In the genomic region with DNA sequence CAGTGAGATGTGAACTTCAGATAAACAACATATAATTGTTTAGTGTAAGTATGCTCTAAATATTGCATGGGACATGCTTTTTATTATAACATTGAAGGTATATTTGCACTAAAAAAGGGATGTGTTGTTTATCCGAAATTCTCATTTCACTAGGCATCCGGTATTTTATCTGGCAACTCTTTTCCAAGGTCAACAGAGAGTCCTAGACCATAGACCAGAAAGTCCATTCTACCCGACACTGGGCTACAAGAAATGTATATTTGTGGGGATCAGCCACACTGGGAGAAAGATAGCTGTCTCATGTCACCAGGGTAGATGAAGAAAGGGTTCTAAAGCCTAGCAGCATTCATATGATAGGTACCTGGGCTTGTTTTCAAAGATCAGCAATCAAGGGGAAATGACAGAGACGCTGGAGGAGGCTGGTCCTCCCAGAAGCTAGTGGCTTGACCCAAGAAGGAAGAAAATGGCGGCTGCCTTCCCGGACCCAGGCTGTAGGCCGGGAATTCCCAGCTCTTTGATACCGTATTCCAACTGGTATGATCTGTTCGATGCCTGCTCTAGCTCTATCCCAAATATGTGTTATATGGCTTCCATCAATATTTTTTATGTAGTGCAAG, we compare ENCODE assay signal across 11 cellular contexts.
DNase-seq lines count a peak whose midpoint lies in the region; ATAC-seq and TF ChIP-seq lines count a peak whose summit lies in the region.
"Had no signal": no experiment of that assay in that cellular context is flagged by ENCODE, and none has a peak within 500 bp of the region (broad histone marks: within the 10 kb centered on the region; RNA-seq: fewer than 3 reads in every experiment).

No MANE protein-coding gene starts in this region.

- no peak overlapping the region for H3K4me3 ChIP-seq in cardiac muscle cell
- H3K4me3 ChIP-seq in heart left ventricle: no peak overlapping the region

- H3K27ac Mint-ChIP-seq in activated T-helper 1 cell treated with anti-CD3 and anti-CD28 coated beads, Interleukin-12 subunit alpha, Interleukin-12 subunit beta, Interleukin-2, Interleukin-4 antibody, amounts not matched to agents 30 ng/mL and 10 ng/mL and 1 ng/mL, durations not matched to agents 14 hours and 24 hours and 36 hours: peak overlapping the region; percentile 100
- H3K27ac Mint-ChIP-seq in mesothelial cell of epicardium: peak overlapping the region; percentile 88

- peaks cover 4% of the 10 kb centered on the region for H3K9me3 Mint-ChIP-seq in activated T-helper 1 cell treated with anti-CD3 and anti-CD28 coated beads, Interleukin-12 subunit alpha, Interleukin-12 subunit beta, Interleukin-2, Interleukin-4 antibody, amounts not matched to agents 30 ng/mL and 10 ng/mL and 1 ng/mL, durations not matched to agents 14 hours and 24 hours and 36 hours
- H3K9me3 Mint-ChIP-seq in mesothelial cell of epicardium: peaks cover 3% of the 10 kb centered on the region

- 89 to 98% (median 97%) methylated on average over 9 of the region's 9 CpGs for WGBS in heart left ventricle, 4 donors

- no peaks in the 10 kb centered on the region for H3K27me3 ChIP-seq in cardiac muscle cell
- no peaks in the 10 kb centered on the region for H3K27me3 ChIP-seq in heart left ventricle

- TF ChIP-seq CTCF in cardiac muscle cell (IDR thresholded peaks at IDR 0.05; ENCODE audit: low read depth, low read length): no peak
- no peak for TF ChIP-seq CTCF in heart left ventricle (IDR thresholded peaks at IDR 0.05)
- no peak for TF ChIP-seq CTCF in mesothelial cell of epicardium (IDR thresholded peaks at IDR 0.05; ENCODE audit: unreplicated experiment)

- H3K9me3 ChIP-seq in cardiac muscle cell (ENCODE audit: low read depth) (no peaks in the 10 kb centered on the region), heart left ventricle (no peaks in the 10 kb centered on the region)

- no peaks in the 10 kb centered on the region for H3K27me3 Mint-ChIP-seq in activated T-helper 1 cell treated with anti-CD3 and anti-CD28 coated beads, Interleukin-12 subunit alpha, Interleukin-12 subunit beta, Interleukin-2, Interleukin-4 antibody, amounts not matched to agents 30 ng/mL and 10 ng/mL and 1 ng/mL, durations not matched to agents 14 hours and 24 hours and 36 hours (ENCODE audit: insufficient read depth)
- no peaks in the 10 kb centered on the region for H3K27me3 Mint-ChIP-seq in mesothelial cell of epicardium (ENCODE audit: low read depth)

- TF ChIP-seq POLR2A in heart left ventricle (IDR thresholded peaks at IDR 0.05): no peak

- peaks cover 16% of the 10 kb centered on the region for H3K36me3 Mint-ChIP-seq in activated T-helper 1 cell treated with anti-CD3 and anti-CD28 coated beads, Interleukin-12 subunit alpha, Interleukin-12 subunit beta, Interleukin-2, Interleukin-4 antibody, amounts not matched to agents 30 ng/mL and 10 ng/mL and 1 ng/mL, durations not matched to agents 14 hours and 24 hours and 36 hours (ENCODE audit: low read depth)
- peaks cover 1% of the 10 kb centered on the region for H3K36me3 Mint-ChIP-seq in mesothelial cell of epicardium

- H3K4me1 ChIP-seq in cardiac muscle cell (ENCODE audit: low read depth): peaks cover 31% of the 10 kb centered on the region
- peaks cover 0 to 61% (median 13%) of the 10 kb centered on the region in 12 donors for H3K4me1 ChIP-seq in heart left ventricle

- peak overlapping the region; percentile 96 for H3K27ac ChIP-seq in cardiac muscle cell
- H3K27ac ChIP-seq in heart left ventricle: peak overlapping the region in 2 of 12 donors; percentile 4 to 92

- intact Hi-C loops in heart left ventricle (cut with DNase I): loop anchor here in 1 of 10 donors (5.0 kb wide), 1 partner anchor 44 kb away; no protein-coding TSS in a partner anchor
- intact Hi-C loops in activated T-helper 1 cell treated with anti-CD3 and anti-CD28 coated beads, Interleukin-12 subunit alpha, Interleukin-12 subunit beta, Interleukin-2, Interleukin-4 antibody, amounts not matched to agents 30 ng/mL and 10 ng/mL and 1 ng/mL, durations not matched to agents 14 hours and 24 hours and 36 hours (cut with micrococcal nuclease): no loop called here

- H3K36me3 ChIP-seq in cardiac muscle cell (no peaks in the 10 kb centered on the region), heart left ventricle (no peaks in the 10 kb centered on the region)

- DNase-seq in cardiac muscle cell (ENCODE audit: low read depth in 1 of 2, low spot score in 1 of 2) (no peak), heart left ventricle (no peak), mesothelial cell of epicardium (ENCODE audit: low spot score in 2 of 2, unreplicated experiment in 2 of 2) (no peak), superior temporal gyrus (ENCODE audit: extremely low spot score) (no peak), SW 1271 (lab: John Stamatoyannopoulos, UW) (no peak), HuH-7.5 (ENCODE audit: low spot score) (no peak)
- no peak for DNase-seq in activated T-helper 1 cell treated with anti-CD3 and anti-CD28 coated beads, Interleukin-12 subunit alpha, Interleukin-12 subunit beta, Interleukin-2, Interleukin-4 antibody, amounts not matched to agents 30 ng/mL and 10 ng/mL and 1 ng/mL, durations not matched to agents 14 hours and 24 hours and 36 hours (ENCODE audit: low spot score)
- no peak for DNase-seq in stimulated activated CD4-positive, alpha-beta T cell treated with anti-CD3 and anti-CD28 coated beads, Interleukin-4, amount 100 ng/mL, for 24 hours
- DNase-seq: activated CD4-positive, alpha-beta T cell treated with anti-CD3 and anti-CD28 coated beads for 1 hour; KG1; stimulated activated naive CD4-positive, alpha-beta T cell had no signal

- H3K4me1 Mint-ChIP-seq in activated T-helper 1 cell treated with anti-CD3 and anti-CD28 coated beads, Interleukin-12 subunit alpha, Interleukin-12 subunit beta, Interleukin-2, Interleukin-4 antibody, amounts not matched to agents 30 ng/mL and 10 ng/mL and 1 ng/mL, durations not matched to agents 14 hours and 24 hours and 36 hours (ENCODE audit: low read depth): peaks cover 66% of the 10 kb centered on the region
- peaks cover 49% of the 10 kb centered on the region for H3K4me1 Mint-ChIP-seq in mesothelial cell of epicardium

- peak overlapping the region; percentile 57 for H3K4me3 Mint-ChIP-seq in activated T-helper 1 cell treated with anti-CD3 and anti-CD28 coated beads, Interleukin-12 subunit alpha, Interleukin-12 subunit beta, Interleukin-2, Interleukin-4 antibody, amounts not matched to agents 30 ng/mL and 10 ng/mL and 1 ng/mL, durations not matched to agents 14 hours and 24 hours and 36 hours
- H3K4me3 Mint-ChIP-seq in mesothelial cell of epicardium: no peak overlapping the region

- ATAC-seq in heart left ventricle: no peak
